ENCODE assay signal across 16 cellular contexts in the genomic region with DNA sequence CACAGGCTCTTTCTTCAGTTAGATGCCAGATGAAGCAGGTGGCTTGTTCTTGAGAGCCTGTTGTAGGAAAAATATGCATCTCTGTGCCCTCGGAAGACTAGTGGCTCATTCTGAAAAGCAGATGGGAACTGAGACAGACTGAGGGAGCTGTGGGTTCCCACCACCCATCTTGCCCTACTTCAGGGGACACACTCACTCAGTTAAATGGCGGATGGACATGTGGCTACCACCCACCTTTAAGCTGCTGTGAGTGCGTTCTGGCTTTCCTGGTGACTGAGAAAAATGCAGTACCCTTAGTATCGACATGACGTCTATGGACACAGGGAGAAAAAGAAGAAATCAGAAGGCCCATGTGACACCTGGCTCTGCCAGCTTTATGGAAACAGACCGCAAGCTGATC. TPM values are rescaled to one million over a fixed set of nuclear protein-coding genes. Genes with fewer than 3 reads are reported as not detected.
"Had no signal": no experiment of that assay in that cellular context is flagged by ENCODE, and none has a peak within 500 bp of the region (broad histone marks: within the 10 kb centered on the region; RNA-seq: fewer than 3 reads in every experiment).

No MANE protein-coding gene starts in this region.

- DNase-seq: activated B cell treated with CpG ODN at 0.5 μM for 24 hours; activated CD4-positive, alpha-beta T cell treated with anti-CD3 and anti-CD28 coated beads for 48 hours; activated CD8-positive, alpha-beta memory T cell treated with anti-CD3 and anti-CD28 coated beads, Interleukin-2, amount 50 U/mL, for 4 hours; activated CD8-positive, alpha-beta T cell treated with anti-CD3 and anti-CD28 coated beads for 36 hours; activated effector memory CD4-positive, alpha-beta T cell treated with anti-CD3 and anti-CD28 coated beads, Interleukin-2, amount 50 U/mL, for 16 hours; activated T-cell treated with anti-CD3 and anti-CD28 coated beads, Interleukin-2, amount 50 U/mL, for 48 hours; central memory CD4-positive, alpha-beta T cell; effector memory CD4-positive, alpha-beta T cell; gastrocnemius medialis; heart right ventricle; islet precursor cell; natural killer cell; stimulated activated CD4-positive, alpha-beta T cell treated with anti-CD3 and anti-CD28 coated beads, Interleukin-4, amount 100 ng/mL, for 24 hours; stimulated activated naive CD4-positive, alpha-beta T cell; upper lobe of right lung had no signal

RNA-seq across cellular contexts. Expression of a gene that starts 50.3 kb away (rescaled TPM):
- total RNA-seq: activated B cell treated with CpG ODN at 0.5 μM for 24 hours; activated CD8-positive, alpha-beta T cell treated with anti-CD3 and anti-CD28 coated beads for 36 hours; activated naive CD4-positive, alpha-beta T cell treated with anti-CD3 and anti-CD28 coated beads, Interleukin-2, amount 50 U/mL, for 72 hours; natural killer cell had no signal
